Comparison of ENCODE assay signal across 1 cellular context in the genomic region with DNA sequence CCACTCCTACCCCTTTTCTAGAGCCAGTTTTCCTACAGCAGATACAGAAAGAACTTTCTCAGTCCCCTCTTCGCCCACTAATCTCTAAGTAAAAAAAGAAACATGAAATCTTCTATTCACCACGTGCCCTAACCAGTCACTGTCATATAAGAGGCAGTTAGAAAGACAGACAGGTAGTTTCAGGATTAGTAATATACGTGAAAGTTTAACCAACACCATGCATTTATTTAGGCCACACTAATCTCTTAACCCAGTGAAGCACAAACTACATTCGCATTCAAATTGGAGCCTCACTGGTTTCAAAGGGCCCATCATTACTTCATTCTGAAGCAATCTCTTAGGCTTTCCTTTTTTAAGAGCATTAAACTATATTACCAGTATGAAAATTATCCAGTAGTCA.
TF ChIP-seq lines count a peak whose summit lies in the region.

No MANE protein-coding gene starts in this region.

TF ChIP-seq in GM23338, 12 proteins besides CTCF, POLR2A, EP300 and RAD21 (continued from another document):
- TF ChIP-seq, protein P1, sequence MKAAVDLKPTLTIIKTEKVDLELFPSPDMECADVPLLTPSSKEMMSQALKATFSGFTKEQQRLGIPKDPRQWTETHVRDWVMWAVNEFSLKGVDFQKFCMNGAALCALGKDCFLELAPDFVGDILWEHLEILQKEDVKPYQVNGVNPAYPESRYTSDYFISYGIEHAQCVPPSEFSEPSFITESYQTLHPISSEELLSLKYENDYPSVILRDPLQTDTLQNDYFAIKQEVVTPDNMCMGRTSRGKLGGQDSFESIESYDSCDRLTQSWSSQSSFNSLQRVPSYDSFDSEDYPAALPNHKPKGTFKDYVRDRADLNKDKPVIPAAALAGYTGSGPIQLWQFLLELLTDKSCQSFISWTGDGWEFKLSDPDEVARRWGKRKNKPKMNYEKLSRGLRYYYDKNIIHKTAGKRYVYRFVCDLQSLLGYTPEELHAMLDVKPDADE (IDR thresholded peaks at IDR 0.05): no peak
- no peak for TF ChIP-seq JUNB (IDR thresholded peaks at IDR 0.05; ENCODE audit: unreplicated experiment)
- TF ChIP-seq, protein P2, sequence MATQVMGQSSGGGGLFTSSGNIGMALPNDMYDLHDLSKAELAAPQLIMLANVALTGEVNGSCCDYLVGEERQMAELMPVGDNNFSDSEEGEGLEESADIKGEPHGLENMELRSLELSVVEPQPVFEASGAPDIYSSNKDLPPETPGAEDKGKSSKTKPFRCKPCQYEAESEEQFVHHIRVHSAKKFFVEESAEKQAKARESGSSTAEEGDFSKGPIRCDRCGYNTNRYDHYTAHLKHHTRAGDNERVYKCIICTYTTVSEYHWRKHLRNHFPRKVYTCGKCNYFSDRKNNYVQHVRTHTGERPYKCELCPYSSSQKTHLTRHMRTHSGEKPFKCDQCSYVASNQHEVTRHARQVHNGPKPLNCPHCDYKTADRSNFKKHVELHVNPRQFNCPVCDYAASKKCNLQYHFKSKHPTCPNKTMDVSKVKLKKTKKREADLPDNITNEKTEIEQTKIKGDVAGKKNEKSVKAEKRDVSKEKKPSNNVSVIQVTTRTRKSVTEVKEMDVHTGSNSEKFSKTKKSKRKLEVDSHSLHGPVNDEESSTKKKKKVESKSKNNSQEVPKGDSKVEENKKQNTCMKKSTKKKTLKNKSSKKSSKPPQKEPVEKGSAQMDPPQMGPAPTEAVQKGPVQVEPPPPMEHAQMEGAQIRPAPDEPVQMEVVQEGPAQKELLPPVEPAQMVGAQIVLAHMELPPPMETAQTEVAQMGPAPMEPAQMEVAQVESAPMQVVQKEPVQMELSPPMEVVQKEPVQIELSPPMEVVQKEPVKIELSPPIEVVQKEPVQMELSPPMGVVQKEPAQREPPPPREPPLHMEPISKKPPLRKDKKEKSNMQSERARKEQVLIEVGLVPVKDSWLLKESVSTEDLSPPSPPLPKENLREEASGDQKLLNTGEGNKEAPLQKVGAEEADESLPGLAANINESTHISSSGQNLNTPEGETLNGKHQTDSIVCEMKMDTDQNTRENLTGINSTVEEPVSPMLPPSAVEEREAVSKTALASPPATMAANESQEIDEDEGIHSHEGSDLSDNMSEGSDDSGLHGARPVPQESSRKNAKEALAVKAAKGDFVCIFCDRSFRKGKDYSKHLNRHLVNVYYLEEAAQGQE (IDR thresholded peaks at IDR 0.05; ENCODE audit: unreplicated experiment): no peak
- TF ChIP-seq, protein P3, sequence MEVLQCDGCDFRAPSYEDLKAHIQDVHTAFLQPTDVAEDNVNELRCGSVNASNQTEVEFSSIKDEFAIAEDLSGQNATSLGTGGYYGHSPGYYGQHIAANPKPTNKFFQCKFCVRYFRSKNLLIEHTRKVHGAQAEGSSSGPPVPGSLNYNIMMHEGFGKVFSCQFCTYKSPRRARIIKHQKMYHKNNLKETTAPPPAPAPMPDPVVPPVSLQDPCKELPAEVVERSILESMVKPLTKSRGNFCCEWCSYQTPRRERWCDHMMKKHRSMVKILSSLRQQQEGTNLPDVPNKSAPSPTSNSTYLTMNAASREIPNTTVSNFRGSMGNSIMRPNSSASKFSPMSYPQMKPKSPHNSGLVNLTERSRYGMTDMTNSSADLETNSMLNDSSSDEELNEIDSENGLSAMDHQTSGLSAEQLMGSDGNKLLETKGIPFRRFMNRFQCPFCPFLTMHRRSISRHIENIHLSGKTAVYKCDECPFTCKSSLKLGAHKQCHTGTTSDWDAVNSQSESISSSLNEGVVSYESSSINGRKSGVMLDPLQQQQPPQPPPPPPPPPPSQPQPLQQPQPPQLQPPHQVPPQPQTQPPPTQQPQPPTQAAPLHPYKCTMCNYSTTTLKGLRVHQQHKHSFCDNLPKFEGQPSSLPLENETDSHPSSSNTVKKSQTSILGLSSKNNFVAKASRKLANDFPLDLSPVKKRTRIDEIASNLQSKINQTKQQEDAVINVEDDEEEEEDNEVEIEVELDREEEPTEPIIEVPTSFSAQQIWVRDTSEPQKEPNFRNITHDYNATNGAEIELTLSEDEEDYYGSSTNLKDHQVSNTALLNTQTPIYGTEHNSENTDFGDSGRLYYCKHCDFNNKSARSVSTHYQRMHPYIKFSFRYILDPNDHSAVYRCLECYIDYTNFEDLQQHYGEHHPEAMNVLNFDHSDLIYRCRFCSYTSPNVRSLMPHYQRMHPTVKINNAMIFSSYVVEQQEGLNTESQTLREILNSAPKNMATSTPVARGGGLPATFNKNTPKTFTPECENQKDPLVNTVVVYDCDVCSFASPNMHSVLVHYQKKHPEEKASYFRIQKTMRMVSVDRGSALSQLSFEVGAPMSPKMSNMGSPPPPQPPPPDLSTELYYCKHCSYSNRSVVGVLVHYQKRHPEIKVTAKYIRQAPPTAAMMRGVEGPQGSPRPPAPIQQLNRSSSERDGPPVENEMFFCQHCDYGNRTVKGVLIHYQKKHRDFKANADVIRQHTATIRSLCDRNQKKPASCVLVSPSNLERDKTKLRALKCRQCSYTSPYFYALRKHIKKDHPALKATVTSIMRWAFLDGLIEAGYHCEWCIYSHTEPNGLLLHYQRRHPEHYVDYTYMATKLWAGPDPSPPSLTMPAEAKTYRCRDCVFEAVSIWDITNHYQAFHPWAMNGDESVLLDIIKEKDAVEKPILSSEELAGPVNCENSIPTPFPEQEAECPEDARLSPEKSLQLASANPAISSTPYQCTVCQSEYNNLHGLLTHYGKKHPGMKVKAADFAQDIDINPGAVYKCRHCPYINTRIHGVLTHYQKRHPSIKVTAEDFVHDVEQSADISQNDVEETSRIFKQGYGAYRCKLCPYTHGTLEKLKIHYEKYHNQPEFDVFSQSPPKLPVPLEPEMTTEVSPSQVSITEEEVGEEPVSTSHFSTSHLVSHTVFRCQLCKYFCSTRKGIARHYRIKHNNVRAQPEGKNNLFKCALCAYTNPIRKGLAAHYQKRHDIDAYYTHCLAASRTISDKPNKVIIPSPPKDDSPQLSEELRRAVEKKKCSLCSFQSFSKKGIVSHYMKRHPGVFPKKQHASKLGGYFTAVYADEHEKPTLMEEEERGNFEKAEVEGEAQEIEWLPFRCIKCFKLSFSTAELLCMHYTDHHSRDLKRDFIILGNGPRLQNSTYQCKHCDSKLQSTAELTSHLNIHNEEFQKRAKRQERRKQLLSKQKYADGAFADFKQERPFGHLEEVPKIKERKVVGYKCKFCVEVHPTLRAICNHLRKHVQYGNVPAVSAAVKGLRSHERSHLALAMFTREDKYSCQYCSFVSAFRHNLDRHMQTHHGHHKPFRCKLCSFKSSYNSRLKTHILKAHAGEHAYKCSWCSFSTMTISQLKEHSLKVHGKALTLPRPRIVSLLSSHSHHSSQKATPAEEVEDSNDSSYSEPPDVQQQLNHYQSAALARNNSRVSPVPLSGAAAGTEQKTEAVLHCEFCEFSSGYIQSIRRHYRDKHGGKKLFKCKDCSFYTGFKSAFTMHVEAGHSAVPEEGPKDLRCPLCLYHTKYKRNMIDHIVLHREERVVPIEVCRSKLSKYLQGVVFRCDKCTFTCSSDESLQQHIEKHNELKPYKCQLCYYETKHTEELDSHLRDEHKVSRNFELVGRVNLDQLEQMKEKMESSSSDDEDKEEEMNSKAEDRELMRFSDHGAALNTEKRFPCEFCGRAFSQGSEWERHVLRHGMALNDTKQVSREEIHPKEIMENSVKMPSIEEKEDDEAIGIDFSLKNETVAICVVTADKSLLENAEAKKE (CRISPR knock-in tag; IDR thresholded peaks at IDR 0.05): no peak
- no peak for TF ChIP-seq NANOG (IDR thresholded peaks at IDR 0.05; ENCODE audit: borderline replicate concordance)
- no peak for TF ChIP-seq STAT1 (IDR thresholded peaks at IDR 0.05; ENCODE audit: unreplicated experiment)
- TF ChIP-seq ZNF331 (CRISPR knock-in tag; IDR thresholded peaks at IDR 0.05; ENCODE audit: low read depth): no peak
